In genomic region chr6:43495409-43495941, GRCh38 we compare ENCODE assay signal across 8 cellular contexts. TPM values are rescaled to one million over a fixed set of nuclear protein-coding genes. Genes with fewer than 3 reads are reported as not detected.
A peak's percentile ranks its signal among the peaks of the same experiment; 100 is the strongest.
DNase-seq lines count a peak whose midpoint lies in the region; ATAC-seq and TF ChIP-seq lines count a peak whose summit lies in the region.

No MANE protein-coding gene starts in this region.

- H3K27me3 Mint-ChIP-seq in activated T-cell treated with anti-CD3 and anti-CD28 coated beads, Interleukin-2, amount 50 U/mL, for 24 hours = no peaks in the 10 kb centered on the region
- H3K27me3 Mint-ChIP-seq in effector memory CD8-positive, alpha-beta T cell = no peaks in the 10 kb centered on the region

- peak overlapping the region; percentile 56 for H3K27ac Mint-ChIP-seq in activated T-cell treated with anti-CD3 and anti-CD28 coated beads, Interleukin-2, amount 50 U/mL, for 24 hours
- H3K27ac Mint-ChIP-seq in effector memory CD8-positive, alpha-beta T cell = peak overlapping the region; percentile 94 to 96

- H3K4me3 Mint-ChIP-seq in activated T-cell treated with anti-CD3 and anti-CD28 coated beads, Interleukin-2, amount 50 U/mL, for 24 hours = no peak overlapping the region
- peak overlapping the region; percentile 62 to 75 for H3K4me3 Mint-ChIP-seq in effector memory CD8-positive, alpha-beta T cell

- H2AFZ ChIP-seq in smooth muscle cell (ENCODE audit: low read depth) = no peak overlapping the region

- DNase-seq in activated T-cell treated with anti-CD3 and anti-CD28 coated beads, Interleukin-2, amount 50 U/mL, for 24 hours = no peak
- DNase-seq in activated T-cell treated with anti-CD3 and anti-CD28 coated beads, Interleukin-2, amount 50 U/mL, for 1 hour = no peak
- DNase-seq in NCI-H460 (ENCODE audit: extremely low read depth, low read depth) = peak; percentile 17
- DNase-seq in effector memory CD8-positive, alpha-beta T cell = no peak
- DNase-seq in smooth muscle cell (lab: John Stamatoyannopoulos, UW; ENCODE audit: unreplicated experiment) = no peak
- DNase-seq in stimulated activated CD4-positive, alpha-beta T cell treated with anti-CD3 and anti-CD28 coated beads, Interleukin-2, amount 100 ng/mL, for 24 hours = no peak
- no peak for DNase-seq in hypothalamus (lab: John Stamatoyannopoulos, UW)
- no peak for DNase-seq in erythroblast (lab: John Stamatoyannopoulos, UW)

- no peaks in the 10 kb centered on the region for H3K27me3 ChIP-seq in smooth muscle cell (ENCODE audit: low read depth)

- H3F3A ChIP-seq in smooth muscle cell (ENCODE audit: low read depth) = no peaks in the 10 kb centered on the region

- no peak overlapping the region for H3K9ac ChIP-seq in smooth muscle cell (ENCODE audit: low read depth)

- peak; percentile 7 for TF ChIP-seq CTCF in smooth muscle cell (IDR thresholded peaks at IDR 0.05; ENCODE audit: borderline replicate concordance, insufficient read depth, poor library complexity, severe bottlenecking)

- H3K4me2 ChIP-seq in smooth muscle cell = no peak overlapping the region

- H4K20me1 ChIP-seq in smooth muscle cell (ENCODE audit: low read depth) = no peaks in the 10 kb centered on the region

- H3K4me3 ChIP-seq in smooth muscle cell = no peak overlapping the region

- no peaks in the 10 kb centered on the region for H3K9me3 ChIP-seq in smooth muscle cell (replicated peaks; ENCODE audit: low read depth)

- H3K4me1 ChIP-seq in smooth muscle cell (ENCODE audit: low read depth) = peaks cover 23% of the 10 kb centered on the region

- 69% methylated on average over 4 of the region's 4 CpGs for WGBS in smooth muscle cell (ENCODE audit: low lambda C conversion rate)

- H3K27ac ChIP-seq in smooth muscle cell (ENCODE audit: low read depth) = peak overlapping the region; percentile 78

- H3K36me3 ChIP-seq in smooth muscle cell (ENCODE audit: low read depth) = no peaks in the 10 kb centered on the region

- ATAC-seq in effector memory CD8-positive, alpha-beta T cell (replicated peaks) = peak; percentile 89

- H3K36me3 Mint-ChIP-seq in activated T-cell treated with anti-CD3 and anti-CD28 coated beads, Interleukin-2, amount 50 U/mL, for 24 hours (ENCODE audit: low read depth) = peaks cover 46% of the 10 kb centered on the region
- peaks cover 8% of the 10 kb centered on the region for H3K36me3 Mint-ChIP-seq in effector memory CD8-positive, alpha-beta T cell (ENCODE audit: insufficient read depth)

- H3K4me1 Mint-ChIP-seq in activated T-cell treated with anti-CD3 and anti-CD28 coated beads, Interleukin-2, amount 50 U/mL, for 24 hours (ENCODE audit: low read depth) = peaks cover 32% of the 10 kb centered on the region
- peaks cover 27 to 28% of the 10 kb centered on the region in 2 donors for H3K4me1 Mint-ChIP-seq in effector memory CD8-positive, alpha-beta T cell (ENCODE audit: low read depth in 2 of 2)

- TF ChIP-seq POLR2A in erythroblast (IDR thresholded peaks at IDR 0.05; ENCODE audit: low read length) = no peak

- H3K9me3 Mint-ChIP-seq in activated T-cell treated with anti-CD3 and anti-CD28 coated beads, Interleukin-2, amount 50 U/mL, for 24 hours = no peaks in the 10 kb centered on the region
- H3K9me3 Mint-ChIP-seq in effector memory CD8-positive, alpha-beta T cell = no peaks in the 10 kb centered on the region

- H3K79me2 ChIP-seq in smooth muscle cell (ENCODE audit: low read depth) = peaks cover 7% of the 10 kb centered on the region

RNA-seq across cellular contexts. Expression of gene LRRC73, which starts 14.7 kb away (rescaled TPM):
- 0.25 and 0.26 TPM in 2 replicates for total RNA-seq in NCI-H460 (2014; rRNA removed; shearing (Covaris generic))
- polyA plus RNA-seq in NCI-H460 (2014; cell fraction: nucleus; rRNA removed) = 0.51 and 0.69 TPM in 2 replicates
- 0.09 and 2.1 TPM in 2 replicates for total RNA-seq in smooth muscle cell
- 1.8 and 2.2 TPM in 2 replicates for polyA plus RNA-seq in smooth muscle cell

RNA-seq across cellular contexts. Expression of gene TJAP1, which starts 18.1 kb away (rescaled TPM):
- 21.2 and 21.3 TPM in 2 replicates for total RNA-seq in NCI-H460 (2014; rRNA removed; shearing (Covaris generic))
- polyA plus RNA-seq in NCI-H460 (2014; cell fraction: nucleus; rRNA removed) = 43.1 and 57.1 TPM in 2 replicates
- 9.3 and 25.5 TPM in 2 replicates for total RNA-seq in smooth muscle cell
- polyA plus RNA-seq in smooth muscle cell = 13.5 and 15.3 TPM in 2 replicates

RNA-seq across cellular contexts. Expression of gene YIPF3, which starts 21.3 kb away (rescaled TPM):
- 62.4 and 69.1 TPM in 2 replicates for total RNA-seq in NCI-H460 (2014; rRNA removed; shearing (Covaris generic))
- 83.5 and 330 TPM in 2 replicates for polyA plus RNA-seq in NCI-H460 (2014; cell fraction: nucleus; rRNA removed)
- 145 and 199 TPM in 2 replicates for total RNA-seq in smooth muscle cell
- 181 and 182 TPM in 2 replicates for polyA plus RNA-seq in smooth muscle cell

RNA-seq across cellular contexts. Expression of gene POLR1C, which starts 21.4 kb away (rescaled TPM):
- total RNA-seq in NCI-H460 (2014; rRNA removed; shearing (Covaris generic)) = 36.4 and 39.5 TPM in 2 replicates
- polyA plus RNA-seq in NCI-H460 (2014; cell fraction: nucleus; rRNA removed) = 55.8 and 66.7 TPM in 2 replicates
- total RNA-seq in smooth muscle cell = 27.0 and 33.4 TPM in 2 replicates
- 21.0 and 39.8 TPM in 2 replicates for polyA plus RNA-seq in smooth muscle cell

RNA-seq across cellular contexts. Expression of gene DLK2, which starts 40.1 kb away (rescaled TPM):
- total RNA-seq in NCI-H460 (2014; rRNA removed; shearing (Covaris generic)) = not detected in 2 replicates
- polyA plus RNA-seq in NCI-H460 (2014; cell fraction: nucleus; rRNA removed) = 0.79 TPM in 1 of 2 replicates, not detected in the other
- total RNA-seq in smooth muscle cell = 0.27 and 2.0 TPM in 2 replicates
- polyA plus RNA-seq in smooth muscle cell = 3.7 and 3.8 TPM in 2 replicates
